In genomic region chr12:57899010-57899662, GRCh38 we compare ENCODE assay signal across 8 cellular contexts. TPM values are rescaled to one million over a fixed set of nuclear protein-coding genes. Genes with fewer than 3 reads are reported as not detected.
DNase-seq lines count a peak whose midpoint lies in the region; ATAC-seq and TF ChIP-seq lines count a peak whose summit lies in the region.

No MANE protein-coding gene starts in this region.

- H3K27ac Mint-ChIP-seq in activated T-helper 2 cell treated with anti-CD3 and anti-CD28 coated beads, Interferon-gamma antibody, Interleukin-2, Interleukin-4, amounts not matched to agents 10 μg/mL and 5 μg/mL and 100 μg/mL, durations not matched to agents 14 hours and 24 hours and 36 hours, result peak overlapping the region; percentile 98

- H3K36me3 Mint-ChIP-seq in activated T-helper 2 cell treated with anti-CD3 and anti-CD28 coated beads, Interferon-gamma antibody, Interleukin-2, Interleukin-4, amounts not matched to agents 10 μg/mL and 5 μg/mL and 100 μg/mL, durations not matched to agents 14 hours and 24 hours and 36 hours (ENCODE audit: low read depth), result no peaks in the 10 kb centered on the region

- DNase-seq in activated T-helper 2 cell treated with anti-CD3 and anti-CD28 coated beads, Interferon-gamma antibody, Interleukin-2, Interleukin-4, amounts not matched to agents 10 μg/mL and 5 μg/mL and 100 μg/mL, durations not matched to agents 14 hours and 24 hours and 36 hours (ENCODE audit: low spot score), result peak; percentile 68
- DNase-seq in globus pallidus (ENCODE audit: low spot score) (peak; percentile 21), SIG-M5 (lab: John Stamatoyannopoulos, UW) (no peak), KBM-7 (no peak)
- DNase-seq in stimulated activated CD4-positive, alpha-beta T cell treated with anti-CD3 and anti-CD28 coated beads, Interleukin-4, amount 100 ng/mL, for 1 hour, result peak; percentile 77

- H3K9me3 Mint-ChIP-seq in activated T-helper 2 cell treated with anti-CD3 and anti-CD28 coated beads, Interferon-gamma antibody, Interleukin-2, Interleukin-4, amounts not matched to agents 10 μg/mL and 5 μg/mL and 100 μg/mL, durations not matched to agents 14 hours and 24 hours and 36 hours, result no peaks in the 10 kb centered on the region

- H4K20me1 ChIP-seq in OCI-LY1 (ENCODE audit: insufficient read depth, low read length), result no peaks in the 10 kb centered on the region

- no peak overlapping the region for H2AFZ ChIP-seq in OCI-LY1 (ENCODE audit: low read length)

- H3K4me3 ChIP-seq in OCI-LY1 (ENCODE audit: low read depth, low read length, poor library complexity, severe bottlenecking), result no peak overlapping the region

- peaks cover 28% of the 10 kb centered on the region for H3K4me1 ChIP-seq in OCI-LY1 (ENCODE audit: insufficient read depth, low read length, severe bottlenecking)

- H3K4me1 Mint-ChIP-seq in activated T-helper 2 cell treated with anti-CD3 and anti-CD28 coated beads, Interferon-gamma antibody, Interleukin-2, Interleukin-4, amounts not matched to agents 10 μg/mL and 5 μg/mL and 100 μg/mL, durations not matched to agents 14 hours and 24 hours and 36 hours (ENCODE audit: low read depth), result peaks cover 45% of the 10 kb centered on the region

- H3K27me3 Mint-ChIP-seq in activated T-helper 2 cell treated with anti-CD3 and anti-CD28 coated beads, Interferon-gamma antibody, Interleukin-2, Interleukin-4, amounts not matched to agents 10 μg/mL and 5 μg/mL and 100 μg/mL, durations not matched to agents 14 hours and 24 hours and 36 hours (ENCODE audit: low read depth), result no peaks in the 10 kb centered on the region

- H3F3A ChIP-seq in OCI-LY1 (ENCODE audit: insufficient read depth, low read length), result no peaks in the 10 kb centered on the region

- no peak for TF ChIP-seq CTCF in OCI-LY1 (IDR thresholded peaks at IDR 0.05; ENCODE audit: low read length)

- H3K79me2 ChIP-seq in OCI-LY1 (ENCODE audit: insufficient read depth, low read length), result no peaks in the 10 kb centered on the region

- no peak overlapping the region for H3K4me2 ChIP-seq in OCI-LY1 (ENCODE audit: low read length)

- H3K9ac ChIP-seq in OCI-LY1 (ENCODE audit: low read length), result no peak overlapping the region

- H3K9me3 ChIP-seq in OCI-LY1 (ENCODE audit: low read length), result no peaks in the 10 kb centered on the region

- intact Hi-C loops in activated T-helper 2 cell treated with anti-CD3 and anti-CD28 coated beads, Interferon-gamma antibody, Interleukin-2, Interleukin-4, amounts not matched to agents 10 μg/mL and 5 μg/mL and 100 μg/mL, durations not matched to agents 14 hours and 24 hours and 36 hours (cut with micrococcal nuclease), result loop anchor here (1.0 to 10.0 kb wide), 5 partner anchors 34 to 314 kb away; partner anchors contain the start of genes CTDSP2, EEF1AKMT3 and METTL1

- ATAC-seq in GM18502 (IDR thresholded peaks at IDR 0.05; ENCODE audit: poor library complexity, unreplicated experiment) (peak; percentile 86), HG02759 (IDR thresholded peaks at IDR 0.05; ENCODE audit: unreplicated experiment) (peak; percentile 91)

- H3K27ac ChIP-seq in OCI-LY1 (ENCODE audit: low read depth, low read length, poor library complexity, severe bottlenecking), result peak overlapping the region; percentile 26

- H3K27me3 ChIP-seq in OCI-LY1 (ENCODE audit: insufficient read depth, low read length), result peaks cover 23% of the 10 kb centered on the region

- H3K4me3 Mint-ChIP-seq in activated T-helper 2 cell treated with anti-CD3 and anti-CD28 coated beads, Interferon-gamma antibody, Interleukin-2, Interleukin-4, amounts not matched to agents 10 μg/mL and 5 μg/mL and 100 μg/mL, durations not matched to agents 14 hours and 24 hours and 36 hours (ENCODE audit: low read depth), result peak overlapping the region; percentile 61

- H3K9me2 ChIP-seq in OCI-LY1 (ENCODE audit: low read depth, low read length), result no peaks in the 10 kb centered on the region

- in situ Hi-C loops in KBM-7 (cut with MboI; ENCODE audit: low pct_unique_long_range_greater_than_20kb, low sequenced_read_pairs), result no loop called here

- H3K36me3 ChIP-seq in OCI-LY1 (ENCODE audit: insufficient read depth, low read length), result no peaks in the 10 kb centered on the region

RNA-seq across cellular contexts. Expression of gene ATP23, which starts 42.2 kb away (rescaled TPM):
- 10.8 and 12.7 TPM in 2 replicates for total RNA-seq in activated T-helper 2 cell treated with anti-CD3 and anti-CD28 coated beads, Interferon-gamma antibody, Interleukin-2, Interleukin-4, amounts not matched to agents 10 μg/mL and 5 μg/mL and 100 μg/mL, durations not matched to agents 14 hours and 24 hours and 36 hours

RNA-seq across cellular contexts. Expression of gene CTDSP2, which starts 52.6 kb away (rescaled TPM):
- total RNA-seq in activated T-helper 2 cell treated with anti-CD3 and anti-CD28 coated beads, Interferon-gamma antibody, Interleukin-2, Interleukin-4, amounts not matched to agents 10 μg/mL and 5 μg/mL and 100 μg/mL, durations not matched to agents 14 hours and 24 hours and 36 hours, result 62.5 and 65.2 TPM in 2 replicates

Comparison
In these comparisons a context has a peak if more than half of its experiments do, and no peak if none do; other contexts are left out.
1. DNase-seq: peak in activated T-helper 2 cell treated with anti-CD3 and anti-CD28 coated beads, Interferon-gamma antibody, Interleukin-2, Interleukin-4, amounts not matched to agents 10 μg/mL and 5 μg/mL and 100 μg/mL, durations not matched to agents 14 hours and 24 hours and 36 hours (single experiment), globus pallidus (single experiment) and stimulated activated CD4-positive, alpha-beta T cell treated with anti-CD3 and anti-CD28 coated beads, Interleukin-4, amount 100 ng/mL, for 1 hour (single experiment); none in SIG-M5 (single experiment) and KBM-7 (single experiment).